ENCODE assay signal across 14 cellular contexts in the genomic region with DNA sequence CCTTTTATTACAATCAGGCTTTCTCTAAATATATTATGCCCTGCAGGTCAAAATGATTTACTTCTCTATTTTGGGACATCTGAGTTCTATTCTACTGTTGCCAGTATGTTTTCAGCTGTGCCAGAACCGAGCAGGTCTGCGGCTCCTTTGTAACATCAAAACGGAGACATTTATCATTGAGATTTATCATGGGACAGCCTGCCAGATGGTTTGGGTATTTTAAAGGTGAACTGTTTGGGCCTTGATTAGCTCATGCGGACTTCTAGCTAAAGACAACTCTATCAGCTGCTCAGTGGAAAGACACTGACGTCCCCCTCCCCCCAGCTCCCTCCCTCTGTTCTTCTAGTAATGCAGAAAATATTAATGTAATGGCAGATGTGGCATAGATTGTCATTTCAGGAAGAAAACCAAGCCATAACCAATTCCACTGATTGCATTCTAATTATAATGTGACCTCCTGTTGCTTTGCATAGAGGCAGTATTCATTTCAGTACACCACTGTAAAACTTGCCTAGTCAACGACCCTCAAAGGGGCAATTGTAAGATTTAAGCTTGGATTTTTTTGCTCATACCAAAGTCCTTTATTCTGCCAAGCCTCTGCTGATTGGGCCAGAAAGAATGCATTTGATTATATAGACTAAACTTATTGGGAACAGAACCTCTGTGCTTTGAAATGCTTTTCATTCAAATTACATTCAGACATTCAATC.
DNase-seq lines count a peak whose midpoint lies in the region; ATAC-seq and TF ChIP-seq lines count a peak whose summit lies in the region.
"Had no signal": no experiment of that assay in that cellular context is flagged by ENCODE, and none has a peak within 500 bp of the region (broad histone marks: within the 10 kb centered on the region; RNA-seq: fewer than 3 reads in every experiment).

No MANE protein-coding gene starts in this region.

- in situ Hi-C loops in SK-MEL-5 (cut with HindIII; ENCODE audit: low pct_unique_long_range_greater_than_20kb, low sequenced_read_pairs) = no loop called here
- in situ Hi-C loops in GM23248 (cut with MboI) = no loop called here

- H3K9me3 Mint-ChIP-seq in GM23338 = no peaks in the 10 kb centered on the region; the same call in 2 of the 3 replicates
- peaks cover 0 to 14% (median 1%) of the 10 kb centered on the region in 11 donors for H3K9me3 Mint-ChIP-seq in naive thymus-derived CD4-positive, alpha-beta T cell
- H3K9me3 Mint-ChIP-seq: activated CD4-positive, alpha-beta T cell treated with anti-CD3 and anti-CD28 coated beads, Interleukin-2, amount 10 ng/mL, durations not matched to agents 24 days and 14 days; activated naive CD8-positive, alpha-beta T cell treated with anti-CD3 and anti-CD28 coated beads for 36 hours had no signal

- TF ChIP-seq CTCF in GM23338 (conservative IDR thresholded peaks at IDR 0.05; ENCODE audit: low read depth in 2 of 2) = no peak
- no peak for TF ChIP-seq CTCF in gastroesophageal sphincter (IDR thresholded peaks at IDR 0.05)
- TF ChIP-seq CTCF in lower leg skin (IDR thresholded peaks at IDR 0.05) = no peak

- H3K9me3 ChIP-seq in gastroesophageal sphincter = no peaks in the 10 kb centered on the region
- no peaks in the 10 kb centered on the region for H3K9me3 ChIP-seq in naive thymus-derived CD4-positive, alpha-beta T cell (ENCODE audit: control insufficient read depth in 2 of 3, low read length in 3 of 3)
- H3K9me3 ChIP-seq in GM23248 (ENCODE audit: low read depth) = no peaks in the 10 kb centered on the region
- H3K9me3 ChIP-seq: stomach had no signal

- peaks cover 11% of the 10 kb centered on the region for H3K9me2 ChIP-seq in GM23338 (ENCODE audit: insufficient read depth)
- no peaks in the 10 kb centered on the region for H3K9me2 ChIP-seq in GM23248 (ENCODE audit: insufficient read depth)

- no peak for TF ChIP-seq EP300 in gastroesophageal sphincter (IDR thresholded peaks at IDR 0.05)

- H3F3A ChIP-seq in GM23338 (replicated peaks; ENCODE audit: low read depth) (no peaks in the 10 kb centered on the region), GM23248 (ENCODE audit: insufficient read depth) (no peaks in the 10 kb centered on the region)

- CTCF ChIA-PET in naive thymus-derived CD4-positive, alpha-beta T cell (lab: Charles Lee) = no interaction called here

- H3K4me2 ChIP-seq in GM23338 = no peak overlapping the region
- H3K4me2 ChIP-seq in GM23248 (ENCODE audit: unreplicated experiment) = no peak overlapping the region

- peaks cover 2% of the 10 kb centered on the region for H3K27me3 Mint-ChIP-seq in GM23338 (ENCODE audit: insufficient read depth, low read depth, poor library complexity)
- peaks cover 0 to 26% (median 0%) of the 10 kb centered on the region in 5 donors for H3K27me3 Mint-ChIP-seq in naive thymus-derived CD4-positive, alpha-beta T cell
- H3K27me3 Mint-ChIP-seq: activated CD4-positive, alpha-beta T cell treated with anti-CD3 and anti-CD28 coated beads, Interleukin-2, amount 10 ng/mL, durations not matched to agents 24 days and 14 days; activated naive CD8-positive, alpha-beta T cell treated with anti-CD3 and anti-CD28 coated beads for 36 hours had no signal

- no peak overlapping the region for H3K4me3 Mint-ChIP-seq in GM23338
- H3K4me3 Mint-ChIP-seq in naive thymus-derived CD4-positive, alpha-beta T cell = no peak overlapping the region
- H3K4me3 Mint-ChIP-seq: activated CD4-positive, alpha-beta T cell treated with anti-CD3 and anti-CD28 coated beads, Interleukin-2, amount 10 ng/mL, durations not matched to agents 24 days and 14 days; activated naive CD8-positive, alpha-beta T cell treated with anti-CD3 and anti-CD28 coated beads for 36 hours had no signal

- H3K4me3 ChIP-seq in GM23338 = no peak overlapping the region
- H3K4me3 ChIP-seq in gastroesophageal sphincter = no peak overlapping the region
- no peak overlapping the region for H3K4me3 ChIP-seq in naive thymus-derived CD4-positive, alpha-beta T cell (ENCODE audit: low read length)
- no peak overlapping the region for H3K4me3 ChIP-seq in lower leg skin (ENCODE audit: low read depth, poor library complexity, severe bottlenecking)
- no peak overlapping the region for H3K4me3 ChIP-seq in GM23248
- H3K4me3 ChIP-seq: stomach had no signal

- H3K27me3 ChIP-seq in GM23338 (ENCODE audit: insufficient read depth) (no peaks in the 10 kb centered on the region), gastroesophageal sphincter (no peaks in the 10 kb centered on the region), GM23248 (replicated peaks; ENCODE audit: insufficient read depth) (no peaks in the 10 kb centered on the region)
- H3K27me3 ChIP-seq in naive thymus-derived CD4-positive, alpha-beta T cell (ENCODE audit: control insufficient read depth in 2 of 2, insufficient read depth in 2 of 2, low read length in 2 of 2) = no peaks in the 10 kb centered on the region
- H3K27me3 ChIP-seq: stomach had no signal

- H4K20me1 ChIP-seq in GM23338 (replicated peaks; ENCODE audit: insufficient read depth) (no peaks in the 10 kb centered on the region), GM23248 (ENCODE audit: insufficient read depth) (no peaks in the 10 kb centered on the region)

- DNase-seq in GM23338 (ENCODE audit: low spot score) (no peak), SK-MEL-5 (ENCODE audit: low read depth, low spot score) (peak; percentile 54), sciatic nerve (ENCODE audit: low spot score) (no peak), NCI-H187 (lab: John Stamatoyannopoulos, UW) (no peak), lower leg skin (ENCODE audit: low spot score in 2 of 2) (no peak), GM23248 (no peak)
- no peak for DNase-seq in naive thymus-derived CD4-positive, alpha-beta T cell
- DNase-seq: activated CD4-positive, alpha-beta T cell treated with anti-CD3 and anti-CD28 coated beads, Interleukin-2, amount 10 ng/mL, durations not matched to agents 24 days and 14 days; activated naive CD8-positive, alpha-beta T cell treated with anti-CD3 and anti-CD28 coated beads for 36 hours; MV-4-11; SHP77; stimulated activated CD4-positive, alpha-beta T cell treated with anti-CD3 and anti-CD28 coated beads, Interleukin-15, amount 100 ng/mL, for 24 hours; stomach had no signal

- no peaks in the 10 kb centered on the region for H3K79me2 ChIP-seq in GM23338 (replicated peaks; ENCODE audit: insufficient read depth)
- no peaks in the 10 kb centered on the region for H3K79me2 ChIP-seq in GM23248 (ENCODE audit: insufficient read depth)

- ATAC-seq in GM23338 (no peak), gastroesophageal sphincter (peak; percentile 45), sciatic nerve (peak; percentile 2)
- no peak for ATAC-seq in naive thymus-derived CD4-positive, alpha-beta T cell

- peaks cover 10% of the 10 kb centered on the region; the same call in 1 of the 2 replicates for H3K4me1 ChIP-seq in GM23338 (ENCODE audit: insufficient read depth)
- H3K4me1 ChIP-seq in gastroesophageal sphincter = peaks cover 0 to 49% (median 4%) of the 10 kb centered on the region in 3 donors
- no peaks in the 10 kb centered on the region for H3K4me1 ChIP-seq in naive thymus-derived CD4-positive, alpha-beta T cell (ENCODE audit: control insufficient read depth in 2 of 2, insufficient read depth in 2 of 2, low read length in 2 of 2)
- H3K4me1 ChIP-seq in GM23248 (ENCODE audit: insufficient read depth) = peaks cover 7% of the 10 kb centered on the region; the same call in 1 of the 2 replicates

- H3K36me3 Mint-ChIP-seq in GM23338 (ENCODE audit: low read depth) = no peaks in the 10 kb centered on the region
- H3K36me3 Mint-ChIP-seq in naive thymus-derived CD4-positive, alpha-beta T cell = no peaks in the 10 kb centered on the region
- H3K36me3 Mint-ChIP-seq: activated naive CD8-positive, alpha-beta T cell treated with anti-CD3 and anti-CD28 coated beads for 36 hours had no signal

- WGBS in gastroesophageal sphincter (ENCODE audit: low coverage in 1 of 2), 2 donors = 32 to 49% methylated on average over 4 to 6 of the region's 6 CpGs
- 36 to 47% methylated on average over 6 of the region's 6 CpGs for WGBS in lower leg skin, 2 donors
- whole genome bisulfite sequencing in GM23248 (ENCODE audit: low coverage in 1 of 2, low lambda C conversion rate in 2 of 2, missing lambda C conversion rate in 2 of 2), 2 experiments = 66 to 74% methylated on average over 6 of the region's 6 CpGs

- H3K9ac ChIP-seq in GM23248 = no peak overlapping the region

- POLR2A ChIA-PET in naive thymus-derived CD4-positive, alpha-beta T cell (lab: Charles Lee) = no interaction called here

- H3K27ac Mint-ChIP-seq in GM23338 = no peak overlapping the region
- no peak overlapping the region for H3K27ac Mint-ChIP-seq in naive thymus-derived CD4-positive, alpha-beta T cell
- H3K27ac Mint-ChIP-seq: activated CD4-positive, alpha-beta T cell treated with anti-CD3 and anti-CD28 coated beads, Interleukin-2, amount 10 ng/mL, durations not matched to agents 24 days and 14 days; activated naive CD8-positive, alpha-beta T cell treated with anti-CD3 and anti-CD28 coated beads for 36 hours had no signal

- peaks cover 16% of the 10 kb centered on the region for H3K4me1 Mint-ChIP-seq in GM23338
- H3K4me1 Mint-ChIP-seq in naive thymus-derived CD4-positive, alpha-beta T cell = no peaks in the 10 kb centered on the region
- H3K4me1 Mint-ChIP-seq: activated CD4-positive, alpha-beta T cell treated with anti-CD3 and anti-CD28 coated beads, Interleukin-2, amount 10 ng/mL, durations not matched to agents 24 days and 14 days; activated naive CD8-positive, alpha-beta T cell treated with anti-CD3 and anti-CD28 coated beads for 36 hours had no signal

- TF ChIP-seq POLR2A in gastroesophageal sphincter (IDR thresholded peaks at IDR 0.05) = no peak
- no peak for TF ChIP-seq POLR2A in lower leg skin (IDR thresholded peaks at IDR 0.05)

- no peak overlapping the region for H3K27ac ChIP-seq in GM23338 (ENCODE audit: low read depth)
- peak overlapping the region in 3 of 4 donors; percentile 66 to 79 (median 75) for H3K27ac ChIP-seq in gastroesophageal sphincter
- H3K27ac ChIP-seq in naive thymus-derived CD4-positive, alpha-beta T cell (ENCODE audit: low read depth, low read length) = no peak overlapping the region
- H3K27ac ChIP-seq in GM23248 = no peak overlapping the region

- H3K36me3 ChIP-seq in GM23338 (ENCODE audit: insufficient read depth) = no peaks in the 10 kb centered on the region
- no peaks in the 10 kb centered on the region for H3K36me3 ChIP-seq in gastroesophageal sphincter
- H3K36me3 ChIP-seq in naive thymus-derived CD4-positive, alpha-beta T cell (ENCODE audit: control insufficient read depth in 2 of 3, insufficient read depth in 3 of 3, low read length in 3 of 3) = no peaks in the 10 kb centered on the region
- no peaks in the 10 kb centered on the region for H3K36me3 ChIP-seq in GM23248 (ENCODE audit: low read depth)
- H3K36me3 ChIP-seq: stomach had no signal

- peak overlapping the region; percentile 73 for H2AFZ ChIP-seq in GM23338
- H2AFZ ChIP-seq in GM23248 = no peak overlapping the region

- intact Hi-C loops in sciatic nerve (cut with DNase I) = no loop called here
- intact Hi-C loops in naive thymus-derived CD4-positive, alpha-beta T cell (cut with micrococcal nuclease) = no loop called here
- intact Hi-C loops in lower leg skin (cut with DNase I; ENCODE audit: low total_unique reads) = no loop called here

TF ChIP-seq in GM23338, 12 proteins besides CTCF, POLR2A, EP300 and RAD21 (continues in another document):
- TF ChIP-seq EZH2phosphoT487 (IDR thresholded peaks at IDR 0.05; ENCODE audit: unreplicated experiment) (no peak), ZNF114 (CRISPR knock-in tag; IDR thresholded peaks at IDR 0.05) (no peak), EZH2 (IDR thresholded peaks at IDR 0.05; ENCODE audit: low read depth, unreplicated experiment) (no peak), CREB1 (CRISPR knock-in tag; IDR thresholded peaks at IDR 0.05; ENCODE audit: low read depth) (no peak)

Comparison
In these comparisons a context has a peak if more than half of its experiments do, and no peak if none do; other contexts are left out.
1. ATAC-seq: peak in gastroesophageal sphincter (single experiment) and sciatic nerve (single experiment); none in GM23338 (single experiment) and naive thymus-derived CD4-positive, alpha-beta T cell (single experiment).
2. H3K27ac ChIP-seq: peak in gastroesophageal sphincter (3 of 4); none in GM23338 (single experiment), naive thymus-derived CD4-positive, alpha-beta T cell (single experiment) and GM23248 (single experiment).